In the genomic region with DNA sequence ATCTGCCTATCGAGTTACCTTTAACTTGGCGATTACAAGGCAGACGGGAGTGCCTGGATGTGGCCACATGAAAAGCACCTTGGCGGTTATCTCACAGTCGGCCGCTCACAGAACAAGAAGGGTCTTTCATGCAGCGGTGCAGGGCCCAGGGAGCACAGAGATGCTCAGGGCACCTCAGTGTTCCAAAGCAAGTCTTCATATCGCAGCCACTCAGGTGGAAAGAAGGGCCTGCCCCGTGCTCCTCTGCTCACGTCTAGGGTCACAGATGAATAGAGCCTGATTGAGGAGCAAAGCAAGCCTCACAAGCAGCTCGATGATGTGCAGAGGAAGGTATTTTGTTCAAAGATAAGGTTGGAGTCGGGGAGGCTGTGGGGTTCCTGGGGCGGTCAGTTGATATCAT, we compare ENCODE assay signal across 4 cellular contexts.
"Had no signal": no experiment of that assay in that cellular context is flagged by ENCODE, and none has a peak within 500 bp of the region (broad histone marks: within the 10 kb centered on the region; RNA-seq: fewer than 3 reads in every experiment).

No MANE protein-coding gene starts in this region.

- H3K36me3 Mint-ChIP-seq: IgD-negative memory B cell had no signal

- H3K4me3 ChIP-seq: K562 had no signal

- H3K4me1 Mint-ChIP-seq: IgD-negative memory B cell had no signal

- H3K27ac Mint-ChIP-seq: IgD-negative memory B cell had no signal

- DNase-seq: IMR-90 had no signal

- H3K27ac ChIP-seq: HL-60 had no signal

- H3K4me3 Mint-ChIP-seq: IgD-negative memory B cell had no signal
